1 cellular context compared by ENCODE assay signal in the genomic region with DNA sequence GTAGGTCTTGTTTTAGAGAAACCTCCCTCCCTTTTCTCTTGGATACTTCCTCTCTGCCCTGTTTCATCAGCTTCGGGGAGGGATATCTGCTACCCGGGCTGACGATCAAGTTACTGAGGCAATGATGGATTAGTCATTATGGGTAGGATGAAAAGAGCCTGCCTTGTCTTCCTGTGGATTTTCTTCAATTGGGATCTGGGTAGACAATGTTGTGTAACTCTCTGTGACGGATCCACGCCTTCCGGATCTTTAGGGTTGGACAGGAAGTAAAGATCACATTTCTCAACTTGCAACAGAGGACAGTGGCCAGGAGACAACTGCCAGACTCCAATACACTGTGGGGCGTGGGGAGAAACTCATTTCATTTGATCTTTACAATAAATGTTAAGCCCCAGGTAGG.
A peak's percentile ranks its signal among the peaks of the same experiment; 100 is the strongest.
TF ChIP-seq lines count a peak whose summit lies in the region.

No MANE protein-coding gene starts in this region.

TF ChIP-seq in HepG2, 621 proteins besides CTCF, POLR2A, EP300 and RAD21 (continued from another document and continues in another):
- TF ChIP-seq, protein P1, sequence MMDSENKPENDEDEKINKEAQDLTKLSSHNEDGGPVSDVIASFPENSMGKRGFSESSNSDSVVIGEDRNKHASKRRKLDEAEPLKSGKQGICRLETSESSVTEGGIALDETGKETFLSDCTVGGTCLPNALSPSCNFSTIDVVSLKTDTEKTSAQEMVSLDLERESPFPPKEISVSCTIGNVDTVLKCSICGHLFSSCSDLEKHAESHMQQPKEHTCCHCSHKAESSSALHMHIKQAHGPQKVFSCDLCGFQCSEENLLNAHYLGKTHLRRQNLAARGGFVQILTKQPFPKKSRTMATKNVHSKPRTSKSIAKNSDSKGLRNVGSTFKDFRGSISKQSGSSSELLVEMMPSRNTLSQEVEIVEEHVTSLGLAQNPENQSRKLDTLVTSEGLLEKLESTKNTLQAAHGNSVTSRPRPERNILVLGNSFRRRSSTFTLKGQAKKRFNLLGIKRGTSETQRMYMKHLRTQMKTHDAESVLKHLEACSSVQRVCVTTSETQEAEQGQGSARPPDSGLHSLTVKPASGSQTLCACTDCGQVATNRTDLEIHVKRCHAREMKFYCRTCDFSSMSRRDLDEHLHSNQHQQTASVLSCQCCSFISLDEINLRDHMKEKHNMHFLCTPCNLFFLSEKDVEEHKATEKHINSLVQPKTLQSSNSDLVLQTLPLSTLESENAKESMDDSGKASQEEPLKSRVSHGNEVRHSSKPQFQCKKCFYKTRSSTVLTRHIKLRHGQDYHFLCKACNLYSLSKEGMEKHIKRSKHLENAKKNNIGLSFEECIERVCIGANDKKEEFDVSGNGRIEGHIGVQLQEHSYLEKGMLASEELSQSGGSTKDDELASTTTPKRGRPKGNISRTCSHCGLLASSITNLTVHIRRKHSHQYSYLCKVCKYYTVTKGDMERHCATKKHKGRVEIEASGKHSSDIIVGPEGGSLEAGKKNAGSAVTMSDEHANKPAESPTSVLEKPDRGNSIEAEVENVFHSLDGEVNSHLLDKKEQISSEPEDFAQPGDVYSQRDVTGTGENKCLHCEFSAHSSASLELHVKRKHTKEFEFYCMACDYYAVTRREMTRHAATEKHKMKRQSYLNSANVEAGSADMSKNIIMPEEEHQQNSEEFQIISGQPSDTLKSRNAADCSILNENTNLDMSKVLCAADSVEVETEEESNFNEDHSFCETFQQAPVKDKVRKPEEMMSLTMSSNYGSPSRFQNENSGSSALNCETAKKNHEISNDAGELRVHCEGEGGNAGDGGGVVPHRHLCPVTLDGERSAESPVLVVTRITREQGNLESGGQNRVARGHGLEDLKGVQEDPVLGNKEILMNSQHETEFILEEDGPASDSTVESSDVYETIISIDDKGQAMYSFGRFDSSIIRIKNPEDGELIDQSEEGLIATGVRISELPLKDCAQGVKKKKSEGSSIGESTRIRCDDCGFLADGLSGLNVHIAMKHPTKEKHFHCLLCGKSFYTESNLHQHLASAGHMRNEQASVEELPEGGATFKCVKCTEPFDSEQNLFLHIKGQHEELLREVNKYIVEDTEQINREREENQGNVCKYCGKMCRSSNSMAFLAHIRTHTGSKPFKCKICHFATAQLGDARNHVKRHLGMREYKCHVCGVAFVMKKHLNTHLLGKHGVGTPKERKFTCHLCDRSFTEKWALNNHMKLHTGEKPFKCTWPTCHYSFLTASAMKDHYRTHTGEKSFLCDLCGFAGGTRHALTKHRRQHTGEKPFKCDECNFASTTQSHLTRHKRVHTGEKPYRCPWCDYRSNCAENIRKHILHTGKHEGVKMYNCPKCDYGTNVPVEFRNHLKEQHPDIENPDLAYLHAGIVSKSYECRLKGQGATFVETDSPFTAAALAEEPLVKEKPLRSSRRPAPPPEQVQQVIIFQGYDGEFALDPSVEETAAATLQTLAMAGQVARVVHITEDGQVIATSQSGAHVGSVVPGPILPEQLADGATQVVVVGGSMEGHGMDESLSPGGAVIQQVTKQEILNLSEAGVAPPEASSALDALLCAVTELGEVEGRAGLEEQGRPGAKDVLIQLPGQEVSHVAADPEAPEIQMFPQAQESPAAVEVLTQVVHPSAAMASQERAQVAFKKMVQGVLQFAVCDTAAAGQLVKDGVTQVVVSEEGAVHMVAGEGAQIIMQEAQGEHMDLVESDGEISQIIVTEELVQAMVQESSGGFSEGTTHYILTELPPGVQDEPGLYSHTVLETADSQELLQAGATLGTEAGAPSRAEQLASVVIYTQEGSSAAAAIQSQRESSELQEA (CRISPR knock-in tag; IDR thresholded peaks at IDR 0.05; ENCODE audit: not compliant biosample characterization): no peak
- TF ChIP-seq, protein P2, sequence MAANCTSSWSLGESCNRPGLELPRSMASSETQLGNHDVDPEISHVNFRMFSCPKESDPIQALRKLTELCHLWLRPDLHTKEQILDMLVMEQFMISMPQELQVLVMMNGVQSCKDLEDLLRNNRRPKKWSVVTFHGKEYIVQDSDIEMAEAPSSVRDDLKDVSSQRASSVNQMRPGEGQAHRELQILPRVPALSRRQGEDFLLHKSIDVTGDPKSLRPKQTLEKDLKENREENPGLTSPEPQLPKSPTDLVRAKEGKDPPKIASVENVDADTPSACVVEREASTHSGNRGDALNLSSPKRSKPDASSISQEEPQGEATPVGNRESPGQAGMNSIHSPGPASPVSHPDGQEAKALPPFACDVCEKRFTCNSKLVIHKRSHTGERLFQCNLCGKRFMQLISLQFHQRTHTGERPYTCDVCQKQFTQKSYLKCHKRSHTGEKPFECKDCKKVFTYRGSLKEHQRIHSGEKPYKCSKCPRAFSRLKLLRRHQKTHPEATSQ (CRISPR knock-in tag; IDR thresholded peaks at IDR 0.05; ENCODE audit: borderline replicate concordance): peak; percentile 63; the same call in 1 of the 2 replicates
- TF ChIP-seq, protein P3, sequence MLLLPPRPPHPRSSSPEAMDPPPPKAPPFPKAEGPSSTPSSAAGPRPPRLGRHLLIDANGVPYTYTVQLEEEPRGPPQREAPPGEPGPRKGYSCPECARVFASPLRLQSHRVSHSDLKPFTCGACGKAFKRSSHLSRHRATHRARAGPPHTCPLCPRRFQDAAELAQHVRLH (CRISPR knock-in tag; IDR thresholded peaks at IDR 0.05; ENCODE audit: borderline replicate concordance, low read depth): no peak
- TF ChIP-seq KMT2A (CRISPR knock-in tag; IDR thresholded peaks at IDR 0.05) (no peak), CCAR2 (optimal IDR thresholded peaks at IDR 0.05; ENCODE audit: low read depth, low read length) (no peak), ATM (IDR thresholded peaks at IDR 0.05; ENCODE audit: borderline replicate concordance) (no peak), ZNF530 (CRISPR knock-in tag; IDR thresholded peaks at IDR 0.05; ENCODE audit: low read depth) (no peak), POLR2AphosphoS5 (IDR thresholded peaks at IDR 0.05; ENCODE audit: low read depth, low read length) (no peak), ZNF3 (CRISPR knock-in tag; IDR thresholded peaks at IDR 0.05) (no peak), HHEX (CRISPR knock-in tag; IDR thresholded peaks at IDR 0.05) (no peak), GABPB1 (CRISPR knock-in tag; IDR thresholded peaks at IDR 0.05) (peak; percentile 73), ZNF34 (CRISPR knock-in tag; IDR thresholded peaks at IDR 0.05; ENCODE audit: borderline replicate concordance) (no peak), ZSCAN12 (CRISPR knock-in tag; IDR thresholded peaks at IDR 0.05) (no peak), NONO (IDR thresholded peaks at IDR 0.05) (no peak), NONO (CRISPR knock-in tag; conservative IDR thresholded peaks at IDR 0.05) (no peak), ZNF816 (CRISPR knock-in tag; IDR thresholded peaks at IDR 0.05; ENCODE audit: borderline replicate concordance) (no peak), HCFC1 (IDR thresholded peaks at IDR 0.05; ENCODE audit: low read depth, low read length) (no peak), ZNF331 (CRISPR knock-in tag; IDR thresholded peaks at IDR 0.05) (no peak)
- TF ChIP-seq, protein P4, sequence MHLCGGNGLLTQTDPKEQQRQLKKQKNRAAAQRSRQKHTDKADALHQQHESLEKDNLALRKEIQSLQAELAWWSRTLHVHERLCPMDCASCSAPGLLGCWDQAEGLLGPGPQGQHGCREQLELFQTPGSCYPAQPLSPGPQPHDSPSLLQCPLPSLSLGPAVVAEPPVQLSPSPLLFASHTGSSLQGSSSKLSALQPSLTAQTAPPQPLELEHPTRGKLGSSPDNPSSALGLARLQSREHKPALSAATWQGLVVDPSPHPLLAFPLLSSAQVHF (CRISPR knock-in tag; IDR thresholded peaks at IDR 0.05): no peak
- TF ChIP-seq, protein P5, sequence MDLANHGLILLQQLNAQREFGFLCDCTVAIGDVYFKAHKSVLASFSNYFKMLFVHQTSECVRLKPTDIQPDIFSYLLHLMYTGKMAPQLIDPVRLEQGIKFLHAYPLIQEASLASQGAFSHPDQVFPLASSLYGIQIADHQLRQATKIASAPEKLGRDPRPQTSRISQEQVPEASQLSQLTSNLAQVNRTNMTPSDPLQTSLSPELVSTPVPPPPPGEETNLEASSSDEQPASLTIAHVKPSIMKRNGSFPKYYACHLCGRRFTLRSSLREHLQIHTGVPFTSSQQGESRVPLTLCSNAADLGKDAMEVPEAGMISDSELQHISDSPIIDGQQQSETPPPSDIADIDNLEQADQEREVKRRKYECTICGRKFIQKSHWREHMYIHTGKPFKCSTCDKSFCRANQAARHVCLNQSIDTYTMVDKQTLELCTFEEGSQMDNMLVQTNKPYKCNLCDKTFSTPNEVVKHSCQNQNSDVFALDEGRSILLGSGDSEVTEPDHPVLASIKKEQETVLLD (CRISPR knock-in tag; IDR thresholded peaks at IDR 0.05; ENCODE audit: low read depth): no peak
- TF ChIP-seq, protein P6, sequence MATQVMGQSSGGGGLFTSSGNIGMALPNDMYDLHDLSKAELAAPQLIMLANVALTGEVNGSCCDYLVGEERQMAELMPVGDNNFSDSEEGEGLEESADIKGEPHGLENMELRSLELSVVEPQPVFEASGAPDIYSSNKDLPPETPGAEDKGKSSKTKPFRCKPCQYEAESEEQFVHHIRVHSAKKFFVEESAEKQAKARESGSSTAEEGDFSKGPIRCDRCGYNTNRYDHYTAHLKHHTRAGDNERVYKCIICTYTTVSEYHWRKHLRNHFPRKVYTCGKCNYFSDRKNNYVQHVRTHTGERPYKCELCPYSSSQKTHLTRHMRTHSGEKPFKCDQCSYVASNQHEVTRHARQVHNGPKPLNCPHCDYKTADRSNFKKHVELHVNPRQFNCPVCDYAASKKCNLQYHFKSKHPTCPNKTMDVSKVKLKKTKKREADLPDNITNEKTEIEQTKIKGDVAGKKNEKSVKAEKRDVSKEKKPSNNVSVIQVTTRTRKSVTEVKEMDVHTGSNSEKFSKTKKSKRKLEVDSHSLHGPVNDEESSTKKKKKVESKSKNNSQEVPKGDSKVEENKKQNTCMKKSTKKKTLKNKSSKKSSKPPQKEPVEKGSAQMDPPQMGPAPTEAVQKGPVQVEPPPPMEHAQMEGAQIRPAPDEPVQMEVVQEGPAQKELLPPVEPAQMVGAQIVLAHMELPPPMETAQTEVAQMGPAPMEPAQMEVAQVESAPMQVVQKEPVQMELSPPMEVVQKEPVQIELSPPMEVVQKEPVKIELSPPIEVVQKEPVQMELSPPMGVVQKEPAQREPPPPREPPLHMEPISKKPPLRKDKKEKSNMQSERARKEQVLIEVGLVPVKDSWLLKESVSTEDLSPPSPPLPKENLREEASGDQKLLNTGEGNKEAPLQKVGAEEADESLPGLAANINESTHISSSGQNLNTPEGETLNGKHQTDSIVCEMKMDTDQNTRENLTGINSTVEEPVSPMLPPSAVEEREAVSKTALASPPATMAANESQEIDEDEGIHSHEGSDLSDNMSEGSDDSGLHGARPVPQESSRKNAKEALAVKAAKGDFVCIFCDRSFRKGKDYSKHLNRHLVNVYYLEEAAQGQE (IDR thresholded peaks at IDR 0.05; ENCODE audit: borderline replicate concordance in 1 of 2, low read depth in 1 of 2, low read length in 2 of 2): no peak
- TF ChIP-seq, protein P7, sequence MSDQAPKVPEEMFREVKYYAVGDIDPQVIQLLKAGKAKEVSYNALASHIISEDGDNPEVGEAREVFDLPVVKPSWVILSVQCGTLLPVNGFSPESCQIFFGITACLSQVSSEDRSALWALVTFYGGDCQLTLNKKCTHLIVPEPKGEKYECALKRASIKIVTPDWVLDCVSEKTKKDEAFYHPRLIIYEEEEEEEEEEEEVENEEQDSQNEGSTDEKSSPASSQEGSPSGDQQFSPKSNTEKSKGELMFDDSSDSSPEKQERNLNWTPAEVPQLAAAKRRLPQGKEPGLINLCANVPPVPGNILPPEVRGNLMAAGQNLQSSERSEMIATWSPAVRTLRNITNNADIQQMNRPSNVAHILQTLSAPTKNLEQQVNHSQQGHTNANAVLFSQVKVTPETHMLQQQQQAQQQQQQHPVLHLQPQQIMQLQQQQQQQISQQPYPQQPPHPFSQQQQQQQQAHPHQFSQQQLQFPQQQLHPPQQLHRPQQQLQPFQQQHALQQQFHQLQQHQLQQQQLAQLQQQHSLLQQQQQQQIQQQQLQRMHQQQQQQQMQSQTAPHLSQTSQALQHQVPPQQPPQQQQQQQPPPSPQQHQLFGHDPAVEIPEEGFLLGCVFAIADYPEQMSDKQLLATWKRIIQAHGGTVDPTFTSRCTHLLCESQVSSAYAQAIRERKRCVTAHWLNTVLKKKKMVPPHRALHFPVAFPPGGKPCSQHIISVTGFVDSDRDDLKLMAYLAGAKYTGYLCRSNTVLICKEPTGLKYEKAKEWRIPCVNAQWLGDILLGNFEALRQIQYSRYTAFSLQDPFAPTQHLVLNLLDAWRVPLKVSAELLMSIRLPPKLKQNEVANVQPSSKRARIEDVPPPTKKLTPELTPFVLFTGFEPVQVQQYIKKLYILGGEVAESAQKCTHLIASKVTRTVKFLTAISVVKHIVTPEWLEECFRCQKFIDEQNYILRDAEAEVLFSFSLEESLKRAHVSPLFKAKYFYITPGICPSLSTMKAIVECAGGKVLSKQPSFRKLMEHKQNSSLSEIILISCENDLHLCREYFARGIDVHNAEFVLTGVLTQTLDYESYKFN (CRISPR knock-in tag; conservative IDR thresholded peaks at IDR 0.05): peak; percentile 43; the same call in 1 of the 2 replicates
- TF ChIP-seq, protein P8, sequence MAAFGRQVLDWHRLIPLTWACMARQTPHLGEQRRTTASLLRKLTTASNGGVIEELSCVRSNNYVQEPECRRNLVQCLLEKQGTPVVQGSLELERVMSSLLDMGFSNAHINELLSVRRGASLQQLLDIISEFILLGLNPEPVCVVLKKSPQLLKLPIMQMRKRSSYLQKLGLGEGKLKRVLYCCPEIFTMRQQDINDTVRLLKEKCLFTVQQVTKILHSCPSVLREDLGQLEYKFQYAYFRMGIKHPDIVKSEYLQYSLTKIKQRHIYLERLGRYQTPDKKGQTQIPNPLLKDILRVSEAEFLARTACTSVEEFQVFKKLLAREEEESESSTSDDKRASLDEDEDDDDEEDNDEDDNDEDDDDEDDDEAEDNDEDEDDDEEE (CRISPR knock-in tag; IDR thresholded peaks at IDR 0.05): no peak
- TF ChIP-seq, protein P9, sequence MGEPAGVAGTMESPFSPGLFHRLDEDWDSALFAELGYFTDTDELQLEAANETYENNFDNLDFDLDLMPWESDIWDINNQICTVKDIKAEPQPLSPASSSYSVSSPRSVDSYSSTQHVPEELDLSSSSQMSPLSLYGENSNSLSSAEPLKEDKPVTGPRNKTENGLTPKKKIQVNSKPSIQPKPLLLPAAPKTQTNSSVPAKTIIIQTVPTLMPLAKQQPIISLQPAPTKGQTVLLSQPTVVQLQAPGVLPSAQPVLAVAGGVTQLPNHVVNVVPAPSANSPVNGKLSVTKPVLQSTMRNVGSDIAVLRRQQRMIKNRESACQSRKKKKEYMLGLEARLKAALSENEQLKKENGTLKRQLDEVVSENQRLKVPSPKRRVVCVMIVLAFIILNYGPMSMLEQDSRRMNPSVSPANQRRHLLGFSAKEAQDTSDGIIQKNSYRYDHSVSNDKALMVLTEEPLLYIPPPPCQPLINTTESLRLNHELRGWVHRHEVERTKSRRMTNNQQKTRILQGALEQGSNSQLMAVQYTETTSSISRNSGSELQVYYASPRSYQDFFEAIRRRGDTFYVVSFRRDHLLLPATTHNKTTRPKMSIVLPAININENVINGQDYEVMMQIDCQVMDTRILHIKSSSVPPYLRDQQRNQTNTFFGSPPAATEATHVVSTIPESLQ (CRISPR knock-in tag; conservative IDR thresholded peaks at IDR 0.05): no peak
